ENCODE assay signal across 1 cellular context in the genomic region with DNA sequence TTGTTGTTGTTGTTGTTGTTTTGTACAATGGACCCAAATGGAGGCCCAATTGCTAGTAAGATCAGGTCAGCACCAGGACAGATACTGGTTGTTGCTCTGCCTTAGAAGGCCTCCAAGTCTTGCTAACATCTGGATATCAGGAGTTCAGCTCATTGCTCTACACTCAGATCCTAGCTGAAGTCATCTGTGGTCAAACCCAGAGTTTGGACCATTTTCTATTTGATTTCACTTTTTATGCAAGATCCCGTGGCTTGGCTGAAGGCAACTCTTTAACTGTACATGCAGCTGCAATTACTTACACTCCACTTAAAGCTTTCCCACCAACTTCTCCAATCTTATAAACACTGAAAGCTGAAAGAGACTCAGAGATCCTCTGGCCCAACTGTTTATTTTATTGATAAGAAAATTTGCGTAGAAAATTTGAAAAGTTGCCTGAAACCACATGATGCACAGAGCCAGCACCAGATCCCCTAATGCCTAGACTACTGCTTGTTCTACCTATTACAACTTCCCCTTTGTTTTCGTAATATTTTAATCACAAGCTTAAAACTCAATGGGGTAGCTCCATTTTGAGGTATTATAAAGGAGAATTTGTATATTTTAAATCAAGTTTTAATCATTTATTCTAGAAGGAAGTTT.
TF ChIP-seq lines count a peak whose summit lies in the region.

No MANE protein-coding gene starts in this region.

TF ChIP-seq in GM23338, 12 proteins besides CTCF, POLR2A, EP300 and RAD21 (continued from another document):
- TF ChIP-seq, protein P1, sequence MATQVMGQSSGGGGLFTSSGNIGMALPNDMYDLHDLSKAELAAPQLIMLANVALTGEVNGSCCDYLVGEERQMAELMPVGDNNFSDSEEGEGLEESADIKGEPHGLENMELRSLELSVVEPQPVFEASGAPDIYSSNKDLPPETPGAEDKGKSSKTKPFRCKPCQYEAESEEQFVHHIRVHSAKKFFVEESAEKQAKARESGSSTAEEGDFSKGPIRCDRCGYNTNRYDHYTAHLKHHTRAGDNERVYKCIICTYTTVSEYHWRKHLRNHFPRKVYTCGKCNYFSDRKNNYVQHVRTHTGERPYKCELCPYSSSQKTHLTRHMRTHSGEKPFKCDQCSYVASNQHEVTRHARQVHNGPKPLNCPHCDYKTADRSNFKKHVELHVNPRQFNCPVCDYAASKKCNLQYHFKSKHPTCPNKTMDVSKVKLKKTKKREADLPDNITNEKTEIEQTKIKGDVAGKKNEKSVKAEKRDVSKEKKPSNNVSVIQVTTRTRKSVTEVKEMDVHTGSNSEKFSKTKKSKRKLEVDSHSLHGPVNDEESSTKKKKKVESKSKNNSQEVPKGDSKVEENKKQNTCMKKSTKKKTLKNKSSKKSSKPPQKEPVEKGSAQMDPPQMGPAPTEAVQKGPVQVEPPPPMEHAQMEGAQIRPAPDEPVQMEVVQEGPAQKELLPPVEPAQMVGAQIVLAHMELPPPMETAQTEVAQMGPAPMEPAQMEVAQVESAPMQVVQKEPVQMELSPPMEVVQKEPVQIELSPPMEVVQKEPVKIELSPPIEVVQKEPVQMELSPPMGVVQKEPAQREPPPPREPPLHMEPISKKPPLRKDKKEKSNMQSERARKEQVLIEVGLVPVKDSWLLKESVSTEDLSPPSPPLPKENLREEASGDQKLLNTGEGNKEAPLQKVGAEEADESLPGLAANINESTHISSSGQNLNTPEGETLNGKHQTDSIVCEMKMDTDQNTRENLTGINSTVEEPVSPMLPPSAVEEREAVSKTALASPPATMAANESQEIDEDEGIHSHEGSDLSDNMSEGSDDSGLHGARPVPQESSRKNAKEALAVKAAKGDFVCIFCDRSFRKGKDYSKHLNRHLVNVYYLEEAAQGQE (IDR thresholded peaks at IDR 0.05; ENCODE audit: unreplicated experiment): no peak
